Comparison of ENCODE assay signal across 7 cellular contexts in genomic region chr6:170192101-170192500, GRCh38.
DNase-seq lines count a peak whose midpoint lies in the region; ATAC-seq, FAIRE-seq and TF ChIP-seq lines count a peak whose summit lies in the region.
"Not testable (repeated sequence)": the region's sequence is repeated elsewhere in the genome, so short reads cannot be mapped to it uniquely, and the experiment has no call there.

No MANE protein-coding gene starts in this region.

- not testable (repeated sequence) for H3K4me3 Mint-ChIP-seq in activated naive CD4-positive, alpha-beta T cell treated with anti-CD3 and anti-CD28 coated beads, Interleukin-2, amount 10 ng/mL, durations not matched to agents 7 days and 5 days; osteocyte (ENCODE audit: unreplicated experiment)

- not testable (repeated sequence) for H3K4me1 ChIP-seq in HEK293 (ENCODE audit: control insufficient read depth, insufficient read depth, low read length); Peyer's patch; HepG2 (ENCODE audit: insufficient read depth, low read length)

- H3K4me2 ChIP-seq in HepG2 (ENCODE audit: low read depth, low read length), result not testable (repeated sequence)

- WGBS in HepG2 (ENCODE audit: low lambda C conversion rate), result 30% methylated on average over 6 of the region's 8 CpGs

- H3K27me3 Mint-ChIP-seq in activated naive CD4-positive, alpha-beta T cell treated with anti-CD3 and anti-CD28 coated beads, Interleukin-2, amount 10 ng/mL, durations not matched to agents 7 days and 5 days; osteocyte (ENCODE audit: unreplicated experiment): not testable (repeated sequence)

- H3K79me2 ChIP-seq in HepG2 (ENCODE audit: insufficient read depth, low read length), result not testable (repeated sequence)

- not testable (repeated sequence) for H3K9ac ChIP-seq in HepG2 (ENCODE audit: insufficient read depth, low read depth, low read length)

- H3K9me3 ChIP-seq in HEK293 (ENCODE audit: control insufficient read depth, insufficient read depth, low read depth, low read length); Peyer's patch; HepG2 (ENCODE audit: low read length): not testable (repeated sequence)

- POLR2A ChIA-PET in HEK293 (lab: Yijun Ruan, JAX); HepG2 (lab: Yijun Ruan, JAX): not testable (repeated sequence)

- not testable (repeated sequence) for H3K36me3 Mint-ChIP-seq in activated naive CD4-positive, alpha-beta T cell treated with anti-CD3 and anti-CD28 coated beads, Interleukin-2, amount 10 ng/mL, durations not matched to agents 7 days and 5 days; osteocyte (ENCODE audit: unreplicated experiment)

- not testable (repeated sequence) for H3K27me3 ChIP-seq in Peyer's patch
- H3K27me3 ChIP-seq in HepG2 (ENCODE audit: control insufficient read depth in 1 of 2, insufficient read depth in 2 of 2, low read length in 2 of 2), result peaks cover 12 to 48% of the 10 kb centered on the region in 2 experiments

- not testable (repeated sequence) for BruUV-seq in HepG2 (replicated peaks; lab: Mats Ljungman, UMichigan)

- CTCF ChIA-PET in HEK293 (lab: Yijun Ruan, JAX); activated naive CD4-positive, alpha-beta T cell treated with anti-CD3 and anti-CD28 coated beads, Interleukin-2, amount 10 ng/mL, durations not matched to agents 7 days and 5 days (lab: Charles Lee); HepG2 (lab: Yijun Ruan, JAX; ENCODE audit: low intra/inter-chr PET ratio, low total read pairs): not testable (repeated sequence)

- not testable (repeated sequence) for TF ChIP-seq EP300 in HepG2 (IDR thresholded peaks at IDR 0.05; ENCODE audit: low read depth in 2 of 2, low read length in 2 of 2); HepG2 (CRISPR knock-in tag; IDR thresholded peaks at IDR 0.05; ENCODE audit: borderline replicate concordance)

- TF ChIP-seq POLR2A in Peyer's patch (IDR thresholded peaks at IDR 0.05); HepG2 (IDR thresholded peaks at IDR 0.05; ENCODE audit: insufficient read depth in 1 of 2, low read depth in 2 of 2, low read length in 2 of 2): not testable (repeated sequence)

- ATAC-seq in HepG2, result not testable (repeated sequence)

- not testable (repeated sequence) for H3K4me1 Mint-ChIP-seq in activated naive CD4-positive, alpha-beta T cell treated with anti-CD3 and anti-CD28 coated beads, Interleukin-2, amount 10 ng/mL, durations not matched to agents 7 days and 5 days; osteocyte (ENCODE audit: unreplicated experiment)

- not testable (repeated sequence) for TF ChIP-seq RAD21 in HepG2 (CRISPR knock-in tag; IDR thresholded peaks at IDR 0.05)

- DNase-seq in NCI-H524 treated with DMSO at 0.1 percent for 48 hours (lab: John Stamatoyannopoulos, UW), result peak; percentile 28
- peak in 2 of 3 donors; percentile 30 to 38 for DNase-seq in Peyer's patch
- DNase-seq in activated naive CD4-positive, alpha-beta T cell treated with anti-CD3 and anti-CD28 coated beads, Interleukin-2, amount 10 ng/mL, durations not matched to agents 7 days and 5 days, result peak; percentile 1
- DNase-seq in coronary artery (ENCODE audit: low spot score), result peak; percentile 43
- DNase-seq in HepG2 (ENCODE audit: low spot score), result not testable (repeated sequence)
- peak; percentile 76 for DNase-seq in osteocyte (ENCODE audit: extremely low spot score, unreplicated experiment)

- H2AFZ ChIP-seq in HepG2 (ENCODE audit: low read length), result not testable (repeated sequence)

- H4K20me1 ChIP-seq in HepG2 (ENCODE audit: insufficient read depth, low read length), result not testable (repeated sequence)

- H3K36me3 ChIP-seq in HEK293 (ENCODE audit: control insufficient read depth in 2 of 2, insufficient read depth in 1 of 2, low read length in 2 of 2); Peyer's patch; HepG2 (replicated peaks in 1 of 2; ENCODE audit: control insufficient read depth in 1 of 2, insufficient read depth in 2 of 2, low read length in 2 of 2): not testable (repeated sequence)

- H3K9me3 Mint-ChIP-seq in activated naive CD4-positive, alpha-beta T cell treated with anti-CD3 and anti-CD28 coated beads, Interleukin-2, amount 10 ng/mL, durations not matched to agents 7 days and 5 days, result peaks cover 26% of the 10 kb centered on the region
- peaks cover 32% of the 10 kb centered on the region for H3K9me3 Mint-ChIP-seq in osteocyte (ENCODE audit: unreplicated experiment)

- in situ Hi-C loops in HepG2 (cut with HindIII; ENCODE audit: extremely low pct_ligation_motif_present, low pct_unique_long_range_greater_than_20kb), result not testable (repeated sequence)

- intact Hi-C loops in HepG2 (cut with micrococcal nuclease; ENCODE audit: unreplicated experiment), result not testable (repeated sequence)

- TF ChIP-seq CTCF in HEK293 (tag by site-specific recombination; IDR thresholded peaks at IDR 0.05); Peyer's patch (IDR thresholded peaks at IDR 0.05); coronary artery (IDR thresholded peaks at IDR 0.05); HepG2 (CRISPR knock-in tag; IDR thresholded peaks at IDR 0.05); osteocyte (IDR thresholded peaks at IDR 0.05): not testable (repeated sequence)

- H3K27ac Mint-ChIP-seq in activated naive CD4-positive, alpha-beta T cell treated with anti-CD3 and anti-CD28 coated beads, Interleukin-2, amount 10 ng/mL, durations not matched to agents 7 days and 5 days; osteocyte (ENCODE audit: unreplicated experiment): not testable (repeated sequence)

- not testable (repeated sequence) for FAIRE-seq in HepG2 (lab: Jason Lieb, UNC)

- H3K4me3 ChIP-seq in HEK293 (ENCODE audit: low read depth, low read length); Peyer's patch; coronary artery; HepG2 (replicated peaks in 1 of 3; ENCODE audit: insufficient read depth in 1 of 3, low read depth in 2 of 3, low read length in 3 of 3): not testable (repeated sequence)

- H3K27ac ChIP-seq in HEK293 (ENCODE audit: extremely low read depth, low read depth, low read length); Peyer's patch; coronary artery; HepG2 (ENCODE audit: extremely low read length, insufficient read depth, low read length): not testable (repeated sequence)

TF ChIP-seq in HEK293, 187 proteins besides CTCF, POLR2A, EP300 and RAD21:
- TF ChIP-seq ATF2 (tag by site-specific recombination; IDR thresholded peaks at IDR 0.05; ENCODE audit: low read depth) (peak; percentile 67; the same call in 1 of the 2 replicates), ZNF629 (tag by site-specific recombination; IDR thresholded peaks at IDR 0.05) (0 out of 2 replicates have a peak, but pooled peaks have one; percentile 17), ZIC2 (tag by site-specific recombination; IDR thresholded peaks at IDR 0.05) (peak; percentile 67)

TF ChIP-seq in HepG2, 621 proteins besides CTCF, POLR2A, EP300 and RAD21:
- TF ChIP-seq ATF7 (IDR thresholded peaks at IDR 0.05) (peak; percentile 99), CREB1 (IDR thresholded peaks at IDR 0.05) (peak; percentile 96)
- not testable (repeated sequence) for TF ChIP-seq ATF7, CREB1 (CRISPR knock-in tag; IDR thresholded peaks at IDR 0.05)
